8 cellular contexts compared by ENCODE assay signal in the genomic region with DNA sequence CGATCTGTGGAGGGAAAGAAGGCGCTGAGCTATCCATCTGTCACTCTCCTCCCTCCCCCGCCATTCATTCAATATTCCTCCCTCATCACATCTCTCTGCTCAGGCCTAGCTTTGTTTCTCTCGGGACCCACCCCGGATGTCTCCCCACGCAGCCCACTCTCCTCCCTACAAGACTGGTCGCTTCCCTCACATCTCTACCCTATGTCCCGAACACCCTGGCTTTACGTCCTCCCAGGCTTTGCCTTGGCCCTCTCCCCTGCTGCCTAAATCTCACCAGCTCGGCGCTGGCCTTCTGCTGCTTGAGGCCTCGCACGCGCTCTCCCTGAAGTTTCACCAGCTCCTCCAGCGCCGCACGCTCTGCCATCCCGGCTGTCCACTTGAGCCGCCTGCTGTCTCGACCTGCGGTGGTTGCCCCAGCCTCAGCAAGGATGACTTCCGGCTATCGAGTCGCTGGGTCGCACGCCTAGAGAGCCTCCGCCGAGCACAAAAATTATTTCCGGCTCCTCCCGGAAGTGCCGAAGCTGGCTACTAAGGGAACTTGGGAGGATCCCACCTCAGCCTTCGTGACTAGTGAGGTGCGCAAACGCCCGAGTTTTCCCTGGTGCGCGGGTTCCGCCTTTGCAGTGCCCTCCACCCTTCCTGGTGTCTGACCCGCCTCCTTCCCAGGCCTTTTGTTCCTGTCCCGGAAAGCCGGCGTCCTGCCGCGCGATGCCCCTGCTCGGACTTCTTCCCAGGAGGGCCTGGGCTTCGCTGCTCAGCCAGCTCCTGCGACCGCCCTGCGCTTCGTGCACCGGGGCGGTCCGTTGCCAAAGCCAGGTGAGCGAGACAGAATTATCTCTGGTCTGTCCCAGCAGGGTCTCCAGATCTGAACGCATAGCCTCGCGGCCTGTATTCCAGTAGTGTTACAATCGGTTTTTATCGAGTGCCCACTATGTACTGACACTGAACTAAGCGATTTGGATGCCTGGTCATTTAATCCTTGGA. TPM values are rescaled to one million over a fixed set of nuclear protein-coding genes. Genes with fewer than 3 reads are reported as not detected.
DNase-seq lines count a peak whose midpoint lies in the region; ATAC-seq and TF ChIP-seq lines count a peak whose summit lies in the region.

A gene with protein sequence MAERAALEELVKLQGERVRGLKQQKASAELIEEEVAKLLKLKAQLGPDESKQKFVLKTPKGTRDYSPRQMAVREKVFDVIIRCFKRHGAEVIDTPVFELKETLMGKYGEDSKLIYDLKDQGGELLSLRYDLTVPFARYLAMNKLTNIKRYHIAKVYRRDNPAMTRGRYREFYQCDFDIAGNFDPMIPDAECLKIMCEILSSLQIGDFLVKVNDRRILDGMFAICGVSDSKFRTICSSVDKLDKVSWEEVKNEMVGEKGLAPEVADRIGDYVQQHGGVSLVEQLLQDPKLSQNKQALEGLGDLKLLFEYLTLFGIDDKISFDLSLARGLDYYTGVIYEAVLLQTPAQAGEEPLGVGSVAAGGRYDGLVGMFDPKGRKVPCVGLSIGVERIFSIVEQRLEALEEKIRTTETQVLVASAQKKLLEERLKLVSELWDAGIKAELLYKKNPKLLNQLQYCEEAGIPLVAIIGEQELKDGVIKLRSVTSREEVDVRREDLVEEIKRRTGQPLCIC (minus strand): TSS at position 430 of the 984 bp plus-strand sequence. CDS start 66 bp downstream, at position 364.
A gene with protein sequence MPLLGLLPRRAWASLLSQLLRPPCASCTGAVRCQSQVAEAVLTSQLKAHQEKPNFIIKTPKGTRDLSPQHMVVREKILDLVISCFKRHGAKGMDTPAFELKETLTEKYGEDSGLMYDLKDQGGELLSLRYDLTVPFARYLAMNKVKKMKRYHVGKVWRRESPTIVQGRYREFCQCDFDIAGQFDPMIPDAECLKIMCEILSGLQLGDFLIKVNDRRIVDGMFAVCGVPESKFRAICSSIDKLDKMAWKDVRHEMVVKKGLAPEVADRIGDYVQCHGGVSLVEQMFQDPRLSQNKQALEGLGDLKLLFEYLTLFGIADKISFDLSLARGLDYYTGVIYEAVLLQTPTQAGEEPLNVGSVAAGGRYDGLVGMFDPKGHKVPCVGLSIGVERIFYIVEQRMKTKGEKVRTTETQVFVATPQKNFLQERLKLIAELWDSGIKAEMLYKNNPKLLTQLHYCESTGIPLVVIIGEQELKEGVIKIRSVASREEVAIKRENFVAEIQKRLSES (plus strand): TSS at position 515 of the 984 bp plus-strand sequence. CDS start 194 bp downstream, at position 709.

- WGBS in ovary, 3 donors, result 0% methylated on average over 61 of the region's 61 CpGs
- WGBS in thyroid gland, 2 donors, result 0% methylated on average over 45 to 59 of the region's 61 CpGs

- TF ChIP-seq POLR2A in ovary (IDR thresholded peaks at IDR 0.05) (peak; percentile 37), thyroid gland (IDR thresholded peaks at IDR 0.05) (peak in 1 of 2 donors; percentile 67)

- DNase-seq in GM10266 (ENCODE audit: extremely low spot score) (peak; percentile 85), NCI-H1105 (lab: John Stamatoyannopoulos, UW) (peak; percentile 80), Right ventricle myocardium inferior (ENCODE audit: missing footprints) (peak; percentile 93), ovary (peak; percentile 83 to 89 (median 83)), thyroid gland (peak; percentile 90 to 92)
- DNase-seq in activated naive CD8-positive, alpha-beta T cell treated with anti-CD3 and anti-CD28 coated beads, Interleukin-2, amount 50 U/mL, for 16 hours (ENCODE audit: low read depth, low spot score), result peak; percentile 57

- H3K36me3 ChIP-seq in SU-DHL-6 (ENCODE audit: low read length) (no peaks in the 10 kb centered on the region; the same call in 1 of the 2 replicates), ovary (no peaks in the 10 kb centered on the region), thyroid gland (peaks cover 33 to 42% of the 10 kb centered on the region in 2 donors)

- TF ChIP-seq CTCF in GM10266 (IDR thresholded peaks at IDR 0.05; ENCODE audit: control insufficient read depth, insufficient read depth, low read depth, missing control alignments) (no peak), SU-DHL-6 (IDR thresholded peaks at IDR 0.05; ENCODE audit: insufficient read depth, low read length, poor library complexity, severe bottlenecking) (no peak), ovary (IDR thresholded peaks at IDR 0.05) (no peak), thyroid gland (IDR thresholded peaks at IDR 0.05) (peak in 2 of 6 experiments; percentile 8 to 14)

- H3K4me1 ChIP-seq in ovary (ENCODE audit: insufficient read depth) (peaks cover 7% of the 10 kb centered on the region), thyroid gland (peaks cover 15% of the 10 kb centered on the region in 2 donors)

- H2AFZ ChIP-seq in SU-DHL-6 (ENCODE audit: low read depth, low read length, severe bottlenecking), result peak within 1 kb of the TSS; percentile 90

- H3K4me3 ChIP-seq in SU-DHL-6 (ENCODE audit: insufficient read depth, low read length, poor library complexity, severe bottlenecking), result peak within 1 kb of the TSS; percentile 92
- H3K4me3 ChIP-seq in ovary, result peak within 1 kb of the TSS; percentile 77
- H3K4me3 ChIP-seq in thyroid gland (replicated peaks in 1 of 3), result peak within 1 kb of the TSS; percentile 12 to 58 (median 52)

- peak within 1 kb of the TSS; percentile 91 for H3K9ac ChIP-seq in SU-DHL-6 (ENCODE audit: low read length)

- H3K27me3 ChIP-seq in SU-DHL-6 (ENCODE audit: low read length) (no peaks in the 10 kb centered on the region), ovary (no peaks in the 10 kb centered on the region), thyroid gland (no peaks in the 10 kb centered on the region)

- peak within 1 kb of the TSS; percentile 84 for H3K4me2 ChIP-seq in SU-DHL-6 (ENCODE audit: low read depth, low read length, poor library complexity, severe bottlenecking)

- H4K20me1 ChIP-seq in SU-DHL-6 (ENCODE audit: low read depth, low read length), result no peaks in the 10 kb centered on the region

- H3K27ac ChIP-seq in SU-DHL-6 (ENCODE audit: low read depth, low read length) (peak within 1 kb of the TSS; percentile 34), ovary (peak within 1 kb of the TSS; percentile 36 to 58), thyroid gland (peak within 1 kb of the TSS; percentile 38 to 77 (median 69))

- no peaks in the 10 kb centered on the region for H3F3A ChIP-seq in SU-DHL-6 (ENCODE audit: insufficient read depth)

- H3K9me3 ChIP-seq in SU-DHL-6 (ENCODE audit: insufficient read depth, low read length) (no peaks in the 10 kb centered on the region), ovary (no peaks in the 10 kb centered on the region), thyroid gland (no peaks in the 10 kb centered on the region)

- ATAC-seq in HG02623 (IDR thresholded peaks at IDR 0.05; ENCODE audit: unreplicated experiment), result peak; percentile 98
- peak; percentile 98 for ATAC-seq in Right ventricle myocardium inferior

- intact Hi-C loops in Right ventricle myocardium inferior (cut with DNase I) (loop anchor here (1.0 to 5.0 kb wide), 3 partner anchors 27 to 289 kb away; a partner anchor contains a TSS), ovary (cut with DNase I) (no loop called here), thyroid gland (cut with DNase I) (loop anchor here (10.0 kb wide), 1 partner anchor 446 kb away; no protein-coding TSS in a partner anchor)

- no peaks in the 10 kb centered on the region for H3K9me2 ChIP-seq in SU-DHL-6 (replicated peaks; ENCODE audit: insufficient read depth, low read length)

- no peak for TF ChIP-seq EP300 in ovary (IDR thresholded peaks at IDR 0.05)

- H3K79me2 ChIP-seq in SU-DHL-6 (ENCODE audit: insufficient read depth, low read length), result peaks cover 54% of the 10 kb centered on the region

RNA-seq across cellular contexts. Expression of the first gene that starts in this region (rescaled TPM):
- total RNA-seq in Right ventricle myocardium inferior (35.9 TPM), ovary (10 to 100 TPM; 26.8 to 48.2 (median 41.7) TPM), thyroid gland (10 to 100 TPM; 41.0 to 56.8 (median 48.2) TPM)
- 10 to 100 TPM; 38.9 to 68.6 TPM for polyA plus RNA-seq in ovary

RNA-seq across cellular contexts. Expression of the second gene that starts in this region (rescaled TPM):
- total RNA-seq in Right ventricle myocardium inferior, result 24.4 TPM
- 10 to 100 TPM; 15.2 to 25.2 (median 21.6) TPM for total RNA-seq in ovary
- 10 to 100 TPM; 20.9 to 27.5 TPM for polyA plus RNA-seq in ovary
- 10 to 100 TPM; 29.3 to 31.8 (median 30.1) TPM for total RNA-seq in thyroid gland

Comparison
In these comparisons a context has a peak if more than half of its experiments do, and no peak if none do; other contexts are left out.
1. Peak in every context shown above with its lines: DNase-seq, ATAC-seq, H3K4me3 ChIP-seq and H3K27ac ChIP-seq.
2. intact Hi-C loops: an anchor here in Right ventricle myocardium inferior (1.0 to 5.0 kb wide) and thyroid gland (10.0 kb wide); none called in ovary.